ENCODE assay signal across 21 cellular contexts in the genomic region with DNA sequence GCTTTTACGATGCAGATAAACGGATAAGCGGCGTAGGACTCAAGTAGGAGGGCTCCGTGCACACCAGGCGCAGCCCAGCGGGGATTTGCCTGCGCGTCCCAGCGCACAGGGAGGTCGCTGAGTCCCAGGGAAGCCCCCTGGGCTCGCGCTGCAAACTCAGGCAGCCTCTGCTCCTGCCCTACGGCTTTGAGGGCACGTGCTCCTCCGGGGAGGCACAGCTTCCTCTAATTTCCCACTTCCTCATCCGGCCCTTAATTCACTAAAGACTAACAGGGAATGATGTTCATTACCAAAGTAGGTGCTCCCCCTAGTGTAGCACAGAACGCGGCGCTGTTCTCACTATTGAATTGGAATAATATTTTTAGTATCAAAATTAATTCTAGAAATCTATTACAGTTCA.
DNase-seq lines count a peak whose midpoint lies in the region; ATAC-seq, FAIRE-seq and TF ChIP-seq lines count a peak whose summit lies in the region.
"Had no signal": no experiment of that assay in that cellular context is flagged by ENCODE, and none has a peak within 500 bp of the region (broad histone marks: within the 10 kb centered on the region; RNA-seq: fewer than 3 reads in every experiment).

No MANE protein-coding gene starts in this region.

- no peak for ATAC-seq in HG03521 (IDR thresholded peaks at IDR 0.05; ENCODE audit: unreplicated experiment)
- ATAC-seq: HCT116, left colon had no signal

- H3K4me2 ChIP-seq in PC-9 = no peak overlapping the region
- H3K4me2 ChIP-seq: BLaER1 treated with 17β-estradiol and CSF1 and Interleukin-3, amounts not matched to agents 10 nM and 100 nM had no signal

- H4K20me1 ChIP-seq in PC-9 (ENCODE audit: insufficient read depth) = no peaks in the 10 kb centered on the region
- H4K20me1 ChIP-seq: BLaER1 treated with 17β-estradiol and CSF1 and Interleukin-3, amounts not matched to agents 10 nM and 100 nM had no signal

- no TSS peak for BruUV-seq in PC-9 (replicated peaks; lab: Mats Ljungman, UMichigan)

- POLR2A ChIA-PET in PC-9 (lab: Charles Lee; ENCODE audit: unreplicated experiment) = no interaction called here

- no peaks in the 10 kb centered on the region for H3F3A ChIP-seq in PC-9 (ENCODE audit: insufficient read depth, low read depth)

- 42 to 43% methylated on average over 5 to 20 of the region's 20 CpGs for WGBS in testis, 2 donors
- WGBS in small intestine, 3 donors = 59 to 75% (median 69%) methylated on average over 20 of the region's 20 CpGs

- no peaks in the 10 kb centered on the region for H3K79me2 ChIP-seq in PC-9 (ENCODE audit: low read depth)

- H3K9me3 ChIP-seq in PC-9 (ENCODE audit: insufficient read depth, low read depth) (no peaks in the 10 kb centered on the region), testis (no peaks in the 10 kb centered on the region), small intestine (ENCODE audit: control insufficient read depth, low read depth) (peaks cover 4% of the 10 kb centered on the region)
- H3K9me3 ChIP-seq: BLaER1 treated with 17β-estradiol and CSF1 and Interleukin-3, amounts not matched to agents 10 nM and 100 nM had no signal

- TF ChIP-seq CTCF in PC-9 (conservative IDR thresholded peaks at IDR 0.05) (peak; percentile 33; the same call in 1 of the 2 replicates), testis (IDR thresholded peaks at IDR 0.05) (no peak)

- H3K27ac ChIP-seq in PC-9 (no peak overlapping the region), testis (no peak overlapping the region), small intestine (ENCODE audit: low read depth in 1 of 2, low read length in 1 of 2) (no peak overlapping the region)
- H3K27ac ChIP-seq: BLaER1 treated with 17β-estradiol and CSF1 and Interleukin-3, amounts not matched to agents 10 nM and 100 nM had no signal

- peak; percentile 9 for DNase-seq in NCI-H82 (lab: John Stamatoyannopoulos, UW)
- DNase-seq in NCI-H82 treated with DMSO at 0.1 percent for 48 hours (lab: John Stamatoyannopoulos, UW; ENCODE audit: unreplicated experiment) = no peak
- DNase-seq in HT-29 (ENCODE audit: low spot score) = peak; percentile 1
- DNase-seq in PC-9 = no peak
- no peak for DNase-seq in testis
- no peak for DNase-seq in HuH-7 (ENCODE audit: low spot score)
- DNase-seq in small intestine = no peak
- DNase-seq: activated CD4-positive, alpha-beta T cell treated with anti-CD3 and anti-CD28 coated beads for 4 hours; activated naive CD4-positive, alpha-beta T cell; activated T-cell treated with anti-CD3 and anti-CD28 coated beads, Interleukin-2, amount 50 U/mL, for 24 hours; left colon; mesenchymal stem cell; MM.1S; NCI-H146; nucleus accumbens; SIG-M5; stimulated activated CD4-positive, alpha-beta T cell treated with anti-CD3 and anti-CD28 coated beads, Interleukin-1b, Interleukin-23, amount 100 ng/mL, for 48 hours; T-helper 1 cell had no signal

- CTCF ChIA-PET in PC-9 (lab: Charles Lee) = no interaction called here

- no peak overlapping the region for H3K4me3 ChIP-seq in PC-9
- peak overlapping the region; percentile 9 to 24 for H3K4me3 ChIP-seq in testis
- H3K4me3 ChIP-seq in small intestine (ENCODE audit: low read depth in 1 of 2, low read length in 2 of 2) = no peak overlapping the region
- H3K4me3 ChIP-seq: BLaER1 treated with 17β-estradiol and CSF1 and Interleukin-3, amounts not matched to agents 10 nM and 100 nM had no signal

- FAIRE-seq in small intestine (lab: Jason Lieb, UNC) = no peak

- no peak for TF ChIP-seq POLR2A in testis (IDR thresholded peaks at IDR 0.05)

- no peaks in the 10 kb centered on the region for H3K4me1 ChIP-seq in PC-9 (replicated peaks; ENCODE audit: insufficient read depth)
- no peaks in the 10 kb centered on the region for H3K4me1 ChIP-seq in testis
- no peaks in the 10 kb centered on the region for H3K4me1 ChIP-seq in small intestine (ENCODE audit: control insufficient read depth in 2 of 2, insufficient read depth in 1 of 2, low read depth in 1 of 2, low read length in 1 of 2)
- H3K4me1 ChIP-seq: BLaER1 treated with 17β-estradiol and CSF1 and Interleukin-3, amounts not matched to agents 10 nM and 100 nM had no signal

- intact Hi-C loops in PC-9 (cut with micrococcal nuclease; ENCODE audit: unreplicated experiment) (no loop called here), testis (cut with DNase I; ENCODE audit: low total_unique reads) (no loop called here)

- H3K36me3 ChIP-seq in PC-9 (ENCODE audit: low read depth) (no peaks in the 10 kb centered on the region), testis (ENCODE audit: low read depth, missing control alignments) (no peaks in the 10 kb centered on the region), small intestine (ENCODE audit: control insufficient read depth in 2 of 2, insufficient read depth in 2 of 2, low read length in 2 of 2) (no peaks in the 10 kb centered on the region)
- H3K36me3 ChIP-seq: BLaER1 treated with 17β-estradiol and CSF1 and Interleukin-3, amounts not matched to agents 10 nM and 100 nM had no signal

- H3K27me3 ChIP-seq in PC-9 (ENCODE audit: insufficient read depth, low read depth) (peaks cover 9% of the 10 kb centered on the region; the same call in 1 of the 2 replicates), testis (no peaks in the 10 kb centered on the region), small intestine (ENCODE audit: control insufficient read depth in 2 of 2, insufficient read depth in 2 of 2, low read length in 2 of 2) (no peaks in the 10 kb centered on the region)
- H3K27me3 ChIP-seq: BLaER1 treated with 17β-estradiol and CSF1 and Interleukin-3, amounts not matched to agents 10 nM and 100 nM had no signal

- no peaks in the 10 kb centered on the region for H3K9me2 ChIP-seq in PC-9 (ENCODE audit: insufficient read depth)

- H2AFZ ChIP-seq in PC-9 = no peak overlapping the region

Comparison
In these comparisons a context has a peak if more than half of its experiments do, and no peak if none do; other contexts are left out.
1. DNase-seq: peak in NCI-H82 (single experiment) and HT-29 (single experiment); none in NCI-H82 treated with DMSO at 0.1 percent for 48 hours (single experiment), PC-9 (0 of 2), testis (single experiment), HuH-7 (single experiment) and small intestine (single experiment).
2. H3K4me3 ChIP-seq: peak in testis (2 of 2); none in PC-9 (single experiment) and small intestine (0 of 2).